In the genomic region with DNA sequence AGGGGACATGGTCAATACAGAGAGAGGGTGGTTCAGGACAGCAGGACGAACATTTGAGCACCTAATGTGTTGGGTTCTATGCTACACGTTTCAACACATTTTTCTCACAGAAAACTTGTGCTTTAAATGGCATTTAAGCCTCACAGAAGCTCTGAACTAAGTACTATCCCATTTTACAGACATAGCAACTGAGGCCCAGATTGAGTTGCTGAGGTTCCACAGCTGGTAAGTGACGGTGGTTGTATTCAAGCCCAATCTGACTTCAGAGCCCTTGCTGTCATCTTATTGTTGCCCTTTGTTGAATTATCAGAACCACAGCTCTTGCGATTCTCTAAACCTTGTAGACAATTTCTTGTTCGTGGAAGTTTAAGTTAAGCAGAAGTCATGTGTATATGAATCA, we compare ENCODE assay signal across 31 cellular contexts.
"Had no signal": no experiment of that assay in that cellular context is flagged by ENCODE, and none has a peak within 500 bp of the region (broad histone marks: within the 10 kb centered on the region; RNA-seq: fewer than 3 reads in every experiment).

No MANE protein-coding gene starts in this region.

- H3K27ac ChIP-seq: neural progenitor cell, ovary, parathyroid adenoma, psoas muscle, skin epidermis, spleen, suprapubic skin, testis, tibial artery, transverse colon, upper lobe of right lung, uterus had no signal

- H3K4me3 Mint-ChIP-seq: natural killer cell; nephron; neural progenitor cell; stimulated activated memory B cell treated with anti-CD40 and anti-IgM and Interleukin-4, amounts not matched to agents 10 μg/mL and 1 μg/mL and 100 μg/mL, for 72 hours; stimulated activated naive CD8-positive, alpha-beta T cell treated with anti-CD3 and anti-CD28 coated beads, Interleukin-15, amount 100 ng/mL, for 72 hours; type B pancreatic cell had no signal

- H3K27me3 Mint-ChIP-seq: progenitor cell of endocrine pancreas; stimulated activated memory B cell treated with anti-CD40 and anti-IgM and Interleukin-4, amounts not matched to agents 10 μg/mL and 1 μg/mL and 100 μg/mL, for 72 hours; stimulated activated naive CD8-positive, alpha-beta T cell treated with anti-CD3 and anti-CD28 coated beads, Interleukin-15, amount 100 ng/mL, for 72 hours; type B pancreatic cell had no signal

- H3K79me2 ChIP-seq: parathyroid adenoma had no signal

- H3K27ac Mint-ChIP-seq: nephron; neural progenitor cell; progenitor cell of endocrine pancreas; stimulated activated memory B cell treated with anti-CD40 and anti-IgM and Interleukin-4, amounts not matched to agents 10 μg/mL and 1 μg/mL and 100 μg/mL, for 72 hours; stimulated activated naive CD8-positive, alpha-beta T cell treated with anti-CD3 and anti-CD28 coated beads, Interleukin-15, amount 100 ng/mL, for 72 hours; type B pancreatic cell had no signal

- H3K36me3 ChIP-seq: neural progenitor cell, ovary, transverse colon, uterus had no signal

- H3K9me3 ChIP-seq: ovary, psoas muscle, spleen, suprapubic skin, testis, tibial artery, transverse colon, upper lobe of right lung, uterus had no signal

- ATAC-seq: natural killer cell; psoas muscle; sciatic nerve; stimulated activated memory B cell treated with anti-CD40 and anti-IgM and Interleukin-4, amounts not matched to agents 10 μg/mL and 1 μg/mL and 100 μg/mL, for 72 hours; stimulated activated naive CD8-positive, alpha-beta T cell treated with anti-CD3 and anti-CD28 coated beads, Interleukin-15, amount 100 ng/mL, for 72 hours; stimulated activated naive CD8-positive, alpha-beta T cell treated with anti-CD3 and anti-CD28 coated beads, Interleukin-15, Interleukin-2, amounts not matched to agents 100 U/mL and 50 U/mL, for 24 hours; upper lobe of right lung had no signal

- H2AFZ ChIP-seq: neural progenitor cell, parathyroid adenoma had no signal

- H3K4me1 ChIP-seq: neural progenitor cell, parathyroid adenoma, psoas muscle, spleen, suprapubic skin, testis, transverse colon, upper lobe of right lung, uterus had no signal

- H3K4me2 ChIP-seq: neural progenitor cell, smooth muscle cell had no signal

- H3K4me1 Mint-ChIP-seq: nephron; stimulated activated memory B cell treated with anti-CD40 and anti-IgM and Interleukin-4, amounts not matched to agents 10 μg/mL and 1 μg/mL and 100 μg/mL, for 72 hours; stimulated activated naive CD8-positive, alpha-beta T cell treated with anti-CD3 and anti-CD28 coated beads, Interleukin-15, amount 100 ng/mL, for 72 hours had no signal

- DNase-seq: natural killer cell; occipital lobe; ovary; posterior cingulate gyrus; psoas muscle; right cardiac atrium; spleen; stimulated activated CD4-positive, alpha-beta T cell treated with anti-CD3 and anti-CD28 coated beads, Interleukin-12 subunit alpha, Interleukin-12 subunit beta, amount 100 ng/mL, for 4 hours; stimulated activated CD4-positive, alpha-beta T cell treated with anti-CD3 and anti-CD28 coated beads, Interleukin-1b, Interleukin-23, amount 100 ng/mL, for 48 hours; stimulated activated CD4-positive, alpha-beta T cell treated with anti-CD3 and anti-CD28 coated beads, Interleukin-4, amount 100 ng/mL, for 1 hour; stimulated activated CD4-positive, alpha-beta T cell treated with anti-CD3 and anti-CD28 coated beads, Interleukin-4, amount 100 ng/mL, for 4 hours; stimulated activated CD8-positive, alpha-beta memory T cell treated with anti-CD3 and anti-CD28 coated beads, Interleukin-4, amount 100 ng/mL, for 48 hours; stimulated activated naive CD4-positive, alpha-beta T cell; stimulated activated naive CD8-positive, alpha-beta T cell treated with anti-CD3 and anti-CD28 coated beads, Interleukin-15, amount 100 ng/mL, for 72 hours; stimulated activated naive CD8-positive, alpha-beta T cell treated with anti-CD3 and anti-CD28 coated beads, Interleukin-15, Interleukin-2, amounts not matched to agents 100 U/mL and 50 U/mL, for 24 hours; substantia nigra; testis; tibial artery; transverse colon; upper lobe of right lung; uterus had no signal

- H3K36me3 Mint-ChIP-seq: natural killer cell; stimulated activated memory B cell treated with anti-CD40 and anti-IgM and Interleukin-4, amounts not matched to agents 10 μg/mL and 1 μg/mL and 100 μg/mL, for 72 hours had no signal

- H3K27me3 ChIP-seq: neural progenitor cell, ovary, spleen, suprapubic skin, testis, tibial artery, transverse colon, upper lobe of right lung, uterus had no signal

- H3K9ac ChIP-seq: neural progenitor cell, parathyroid adenoma had no signal

- H3K4me3 ChIP-seq: neural progenitor cell, ovary, psoas muscle, skin epidermis, smooth muscle cell, spleen, suprapubic skin, testis, tibial artery, transverse colon, upper lobe of right lung, uterus had no signal

- H3K9me3 Mint-ChIP-seq: natural killer cell; nephron; stimulated activated naive CD8-positive, alpha-beta T cell treated with anti-CD3 and anti-CD28 coated beads, Interleukin-15, amount 100 ng/mL, for 72 hours had no signal
